1 cellular context compared by ENCODE assay signal in the genomic region with DNA sequence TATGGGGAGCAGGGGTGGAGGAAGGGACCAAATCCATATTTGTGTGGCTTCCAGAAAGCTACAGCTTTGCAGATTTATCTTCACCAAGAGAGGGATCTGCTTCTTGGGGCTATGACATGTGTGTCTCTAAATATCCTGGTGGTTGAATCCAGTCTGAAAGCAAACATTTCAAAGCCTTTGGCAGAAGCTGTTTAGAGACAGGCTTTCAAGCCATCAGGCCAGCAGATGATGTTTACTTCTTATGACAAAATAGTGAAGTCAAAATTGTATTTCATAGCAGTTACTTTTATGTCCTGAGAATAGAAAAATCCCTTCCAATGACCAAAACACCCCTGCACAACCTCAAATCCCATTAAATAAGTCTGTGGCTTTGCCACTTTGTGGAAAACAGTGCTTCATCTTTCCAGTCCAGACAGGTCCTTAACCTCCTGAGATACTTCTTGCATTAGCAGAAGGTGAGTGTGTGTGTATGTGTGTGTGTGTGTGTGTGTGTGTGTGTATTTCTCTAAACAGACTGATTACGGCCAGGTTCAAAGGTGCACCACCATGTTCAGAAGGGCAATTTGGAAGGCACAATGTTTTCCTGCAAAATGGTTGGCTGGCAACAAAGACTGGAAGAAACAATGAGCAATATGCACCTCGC.
TF ChIP-seq lines count a peak whose summit lies in the region.

No MANE protein-coding gene starts in this region.

TF ChIP-seq in IMR-90, 13 proteins besides CTCF, POLR2A, EP300 and RAD21 (continued from another document):
- TF ChIP-seq, protein P1, sequence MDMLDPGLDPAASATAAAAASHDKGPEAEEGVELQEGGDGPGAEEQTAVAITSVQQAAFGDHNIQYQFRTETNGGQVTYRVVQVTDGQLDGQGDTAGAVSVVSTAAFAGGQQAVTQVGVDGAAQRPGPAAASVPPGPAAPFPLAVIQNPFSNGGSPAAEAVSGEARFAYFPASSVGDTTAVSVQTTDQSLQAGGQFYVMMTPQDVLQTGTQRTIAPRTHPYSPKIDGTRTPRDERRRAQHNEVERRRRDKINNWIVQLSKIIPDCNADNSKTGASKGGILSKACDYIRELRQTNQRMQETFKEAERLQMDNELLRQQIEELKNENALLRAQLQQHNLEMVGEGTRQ (IDR thresholded peaks at IDR 0.05; ENCODE audit: low read depth, low read length): no peak
- TF ChIP-seq CHD1 (IDR thresholded peaks at IDR 0.05; ENCODE audit: low read depth, low read length): no peak
- TF ChIP-seq FOS (IDR thresholded peaks at IDR 0.05; ENCODE audit: low read depth, low read length): no peak
- TF ChIP-seq BHLHE40 (IDR thresholded peaks at IDR 0.05; ENCODE audit: low read depth, low read length): no peak
- no peak for TF ChIP-seq SMC3 (IDR thresholded peaks at IDR 0.05; ENCODE audit: low read depth, low read length)
- TF ChIP-seq, protein P2, sequence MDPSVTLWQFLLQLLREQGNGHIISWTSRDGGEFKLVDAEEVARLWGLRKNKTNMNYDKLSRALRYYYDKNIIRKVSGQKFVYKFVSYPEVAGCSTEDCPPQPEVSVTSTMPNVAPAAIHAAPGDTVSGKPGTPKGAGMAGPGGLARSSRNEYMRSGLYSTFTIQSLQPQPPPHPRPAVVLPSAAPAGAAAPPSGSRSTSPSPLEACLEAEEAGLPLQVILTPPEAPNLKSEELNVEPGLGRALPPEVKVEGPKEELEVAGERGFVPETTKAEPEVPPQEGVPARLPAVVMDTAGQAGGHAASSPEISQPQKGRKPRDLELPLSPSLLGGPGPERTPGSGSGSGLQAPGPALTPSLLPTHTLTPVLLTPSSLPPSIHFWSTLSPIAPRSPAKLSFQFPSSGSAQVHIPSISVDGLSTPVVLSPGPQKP (IDR thresholded peaks at IDR 0.05; ENCODE audit: borderline replicate concordance, low read depth, low read length): no peak
TF ChIP-seq in IMR-90: peak in this region for 0.
